In genomic region chr19:16472559-16472899, GRCh38 we compare ENCODE assay signal across 8 cellular contexts. TPM values are rescaled to one million over a fixed set of nuclear protein-coding genes. Genes with fewer than 3 reads are reported as not detected.
DNase-seq lines count a peak whose midpoint lies in the region; ATAC-seq and TF ChIP-seq lines count a peak whose summit lies in the region.
"Not testable (repeated sequence)": the region's sequence is repeated elsewhere in the genome, so short reads cannot be mapped to it uniquely, and the experiment has no call there.
"Had no signal": no experiment of that assay in that cellular context is flagged by ENCODE, and none has a peak within 500 bp of the region (broad histone marks: within the 10 kb centered on the region; RNA-seq: fewer than 3 reads in every experiment).

No MANE protein-coding gene starts in this region.

- POLR2A ChIA-PET in PC-9 (lab: Charles Lee; ENCODE audit: unreplicated experiment) = interaction anchor here (0.6 kb wide), 1 partner anchor 19 kb away, joined by 4 read pairs; no protein-coding TSS in a partner anchor

- not testable (repeated sequence) for H3K9me3 ChIP-seq in PC-9 (ENCODE audit: insufficient read depth, low read depth); heart right ventricle; mononuclear cell (ENCODE audit: low read depth, low read length); gastrocnemius medialis

- H2AFZ ChIP-seq in PC-9 = peak overlapping the region; percentile 94

- H4K20me1 ChIP-seq in PC-9 (ENCODE audit: insufficient read depth) = peaks cover 23% of the 10 kb centered on the region

- peak in 1 of 2 experiments; percentile 58 for DNase-seq in PC-9
- not testable (repeated sequence) for DNase-seq in activated T-helper 1 cell treated with anti-CD3 and anti-CD28 coated beads, Interleukin-12 subunit alpha, Interleukin-12 subunit beta, Interleukin-2, Interleukin-4 antibody, amounts not matched to agents 30 ng/mL and 10 ng/mL and 1 ng/mL, durations not matched to agents 14 hours and 24 hours and 36 hours (ENCODE audit: low spot score); choroid plexus epithelial cell (ENCODE audit: low read depth); heart right ventricle; gastrocnemius medialis

- H3K27ac ChIP-seq in PC-9 (peak overlapping the region; percentile 80), heart right ventricle (peak overlapping the region in 9 of 10 donors; percentile 81 to 93 (median 90)), gastrocnemius medialis (peak overlapping the region; percentile 95 to 99 (median 96))

- TF ChIP-seq CTCF in GM12875 (IDR thresholded peaks at IDR 0.05; ENCODE audit: borderline replicate concordance, insufficient read depth, low read depth, low read length); PC-9 (conservative IDR thresholded peaks at IDR 0.05); choroid plexus epithelial cell (conservative IDR thresholded peaks at IDR 0.05; ENCODE audit: low read depth, low read length); heart right ventricle (IDR thresholded peaks at IDR 0.05); gastrocnemius medialis (IDR thresholded peaks at IDR 0.05 in 4 of 5, conservative IDR thresholded peaks at IDR 0.05 in 1 of 5): not testable (repeated sequence)

- H3K79me2 ChIP-seq in PC-9 (ENCODE audit: low read depth) = peaks cover 40% of the 10 kb centered on the region

- H3K27ac Mint-ChIP-seq in activated T-helper 1 cell treated with anti-CD3 and anti-CD28 coated beads, Interleukin-12 subunit alpha, Interleukin-12 subunit beta, Interleukin-2, Interleukin-4 antibody, amounts not matched to agents 30 ng/mL and 10 ng/mL and 1 ng/mL, durations not matched to agents 14 hours and 24 hours and 36 hours = not testable (repeated sequence)

- not testable (repeated sequence) for TF ChIP-seq POLR2A in gastrocnemius medialis (IDR thresholded peaks at IDR 0.05)

- peaks cover 21% of the 10 kb centered on the region for H3K4me1 Mint-ChIP-seq in activated T-helper 1 cell treated with anti-CD3 and anti-CD28 coated beads, Interleukin-12 subunit alpha, Interleukin-12 subunit beta, Interleukin-2, Interleukin-4 antibody, amounts not matched to agents 30 ng/mL and 10 ng/mL and 1 ng/mL, durations not matched to agents 14 hours and 24 hours and 36 hours (ENCODE audit: low read depth)

- intact Hi-C loops in PC-9 (cut with micrococcal nuclease; ENCODE audit: unreplicated experiment) (loop anchor here (1.0 kb wide), 1 partner anchor 24 kb away; the partner anchor contains the start of genes C19orf44 and CALR3), heart right ventricle (cut with DNase I) (loop anchor here in 1 of 10 donors (1.0 kb wide), 1 partner anchor 24 kb away; the partner anchor contains the start of genes C19orf44 and CALR3), gastrocnemius medialis (cut with DNase I; ENCODE audit: low total_unique reads) (loop anchor here (1.0 to 5.0 kb wide), 2 partner anchors 24 to 35 kb away; partner anchors contain the start of genes C19orf44 and CALR3)
- intact Hi-C loops in activated T-helper 1 cell treated with anti-CD3 and anti-CD28 coated beads, Interleukin-12 subunit alpha, Interleukin-12 subunit beta, Interleukin-2, Interleukin-4 antibody, amounts not matched to agents 30 ng/mL and 10 ng/mL and 1 ng/mL, durations not matched to agents 14 hours and 24 hours and 36 hours (cut with micrococcal nuclease) = loop anchor here (1.0 to 10.0 kb wide), 7 partner anchors 24 to 1008 kb away; partner anchors contain the start of genes AP1M1, C19orf44, CALR3 and CHERP

- not testable (repeated sequence) for BruUV-seq in PC-9 (replicated peaks; lab: Mats Ljungman, UMichigan)

- ATAC-seq in heart right ventricle = not testable (repeated sequence)
- peak in 1 of 2 donors; percentile 15 for ATAC-seq in gastrocnemius medialis

- H3K36me3 Mint-ChIP-seq in activated T-helper 1 cell treated with anti-CD3 and anti-CD28 coated beads, Interleukin-12 subunit alpha, Interleukin-12 subunit beta, Interleukin-2, Interleukin-4 antibody, amounts not matched to agents 30 ng/mL and 10 ng/mL and 1 ng/mL, durations not matched to agents 14 hours and 24 hours and 36 hours (ENCODE audit: low read depth) = not testable (repeated sequence)

- H3K36me3 ChIP-seq in PC-9 (ENCODE audit: low read depth); heart right ventricle; gastrocnemius medialis: not testable (repeated sequence)

- H3K27me3 ChIP-seq in PC-9 (ENCODE audit: insufficient read depth, low read depth); heart right ventricle; mononuclear cell (ENCODE audit: insufficient read depth, low read length); gastrocnemius medialis: not testable (repeated sequence)

- H3F3A ChIP-seq in PC-9 (ENCODE audit: insufficient read depth, low read depth) = not testable (repeated sequence)

- 73 to 77% methylated on average over 2 of the region's 2 CpGs for WGBS in heart right ventricle, 2 donors

- not testable (repeated sequence) for H3K27me3 Mint-ChIP-seq in activated T-helper 1 cell treated with anti-CD3 and anti-CD28 coated beads, Interleukin-12 subunit alpha, Interleukin-12 subunit beta, Interleukin-2, Interleukin-4 antibody, amounts not matched to agents 30 ng/mL and 10 ng/mL and 1 ng/mL, durations not matched to agents 14 hours and 24 hours and 36 hours (ENCODE audit: insufficient read depth)

- H3K4me1 ChIP-seq in PC-9 (replicated peaks; ENCODE audit: insufficient read depth) (peaks cover 28% of the 10 kb centered on the region), heart right ventricle (peaks cover 19 to 44% (median 37%) of the 10 kb centered on the region in 9 donors), mononuclear cell (ENCODE audit: insufficient read depth, low read length) (peaks cover 30% of the 10 kb centered on the region), gastrocnemius medialis (peaks cover 34 to 42% of the 10 kb centered on the region in 2 donors)

- H3K4me3 Mint-ChIP-seq in activated T-helper 1 cell treated with anti-CD3 and anti-CD28 coated beads, Interleukin-12 subunit alpha, Interleukin-12 subunit beta, Interleukin-2, Interleukin-4 antibody, amounts not matched to agents 30 ng/mL and 10 ng/mL and 1 ng/mL, durations not matched to agents 14 hours and 24 hours and 36 hours = peak overlapping the region; percentile 80

- peak overlapping the region; percentile 79 for H3K4me3 ChIP-seq in GM12875 (ENCODE audit: low read depth, low read length)
- H3K4me3 ChIP-seq in PC-9 = peak overlapping the region; percentile 93
- H3K4me3 ChIP-seq in choroid plexus epithelial cell (ENCODE audit: low read depth, low read length) = peak overlapping the region; percentile 67
- H3K4me3 ChIP-seq in heart right ventricle = peak overlapping the region in 8 of 10 donors; percentile 87 to 97 (median 94)
- H3K4me3 ChIP-seq in mononuclear cell (ENCODE audit: low read length) = peak overlapping the region; percentile 69
- peak overlapping the region; percentile 65 to 84 (median 74) for H3K4me3 ChIP-seq in gastrocnemius medialis

- in situ Hi-C loops in gastrocnemius medialis (cut with MboI; ENCODE audit: low sequenced_read_pairs in 4 of 4) = loop anchor here in 2 of 4 donors (25.0 kb wide), 1 partner anchor 1565 kb away; no protein-coding TSS in a partner anchor

- H3K9me2 ChIP-seq in PC-9 (ENCODE audit: insufficient read depth) = not testable (repeated sequence)

- not testable (repeated sequence) for H3K9me3 Mint-ChIP-seq in activated T-helper 1 cell treated with anti-CD3 and anti-CD28 coated beads, Interleukin-12 subunit alpha, Interleukin-12 subunit beta, Interleukin-2, Interleukin-4 antibody, amounts not matched to agents 30 ng/mL and 10 ng/mL and 1 ng/mL, durations not matched to agents 14 hours and 24 hours and 36 hours

- CTCF ChIA-PET in PC-9 (lab: Charles Lee) = not testable (repeated sequence)

- peak overlapping the region; percentile 92 for H3K4me2 ChIP-seq in PC-9

RNA-seq across cellular contexts. Expression of gene EPS15L1, which starts 0.8 kb away (rescaled TPM):
- 40.9 and 49.0 TPM in 2 replicates for total RNA-seq in PC-9 (2021)
- total RNA-seq in activated T-helper 1 cell treated with anti-CD3 and anti-CD28 coated beads, Interleukin-12 subunit alpha, Interleukin-12 subunit beta, Interleukin-2, Interleukin-4 antibody, amounts not matched to agents 30 ng/mL and 10 ng/mL and 1 ng/mL, durations not matched to agents 14 hours and 24 hours and 36 hours = 39.6 and 41.4 TPM in 2 replicates
- 10 to 100 TPM; 46.9 to 70.1 (median 57.4) TPM for total RNA-seq in heart right ventricle
- polyA plus RNA-seq in heart right ventricle = 10 to 100 TPM; 41.3 to 79.7 TPM
- 17.5 TPM for total RNA-seq in mononuclear cell
- 10 to 100 TPM; 52.5 to 61.7 (median 59.7) TPM for total RNA-seq in gastrocnemius medialis

RNA-seq across cellular contexts. Expression of gene CALR3, which starts 23.4 kb away (rescaled TPM):
- total RNA-seq in PC-9 (2021) (not detected in 2 replicates), heart right ventricle (under 1 TPM in 1 of 10 donors, not detected in 9; 0.22 TPM), mononuclear cell (not detected), gastrocnemius medialis (not detected)
- total RNA-seq in activated T-helper 1 cell treated with anti-CD3 and anti-CD28 coated beads, Interleukin-12 subunit alpha, Interleukin-12 subunit beta, Interleukin-2, Interleukin-4 antibody, amounts not matched to agents 30 ng/mL and 10 ng/mL and 1 ng/mL, durations not matched to agents 14 hours and 24 hours and 36 hours = not detected in 2 replicates
- polyA plus RNA-seq in heart right ventricle = not detected
- total RNA-seq: Daoy had no signal

RNA-seq across cellular contexts. Expression of gene C19orf44, which starts 23.7 kb away (rescaled TPM):
- total RNA-seq in PC-9 (2021) (5.0 and 6.7 TPM in 2 replicates), heart right ventricle (1 to 10 TPM; 1.6 to 3.5 (median 2.9) TPM), mononuclear cell (0.10 TPM), gastrocnemius medialis (1 to 10 TPM; 4.1 to 7.1 (median 5.0) TPM)
- total RNA-seq in activated T-helper 1 cell treated with anti-CD3 and anti-CD28 coated beads, Interleukin-12 subunit alpha, Interleukin-12 subunit beta, Interleukin-2, Interleukin-4 antibody, amounts not matched to agents 30 ng/mL and 10 ng/mL and 1 ng/mL, durations not matched to agents 14 hours and 24 hours and 36 hours = 4.4 and 5.6 TPM in 2 replicates
- polyA plus RNA-seq in heart right ventricle = 1 to 10 TPM; 3.0 to 4.1 TPM
